In genomic region chr18:9885170-9886004, GRCh38 we compare ENCODE assay signal across 21 cellular contexts. TPM values are rescaled to one million over a fixed set of nuclear protein-coding genes. Genes with fewer than 3 reads are reported as not detected.
DNase-seq lines count a peak whose midpoint lies in the region; ATAC-seq, FAIRE-seq and TF ChIP-seq lines count a peak whose summit lies in the region.
"Had no signal": no experiment of that assay in that cellular context is flagged by ENCODE, and none has a peak within 500 bp of the region (broad histone marks: within the 10 kb centered on the region; RNA-seq: fewer than 3 reads in every experiment).

TXNDC2 (plus strand) TSS chr18:9885973; CDS start chr18:9886681, 708 bp downstream.

- TF ChIP-seq EP300 in HepG2 (IDR thresholded peaks at IDR 0.05; ENCODE audit: low read depth in 2 of 2, low read length in 2 of 2) (no peak), HepG2 (CRISPR knock-in tag; IDR thresholded peaks at IDR 0.05; ENCODE audit: borderline replicate concordance) (no peak)

- ATAC-seq in HepG2 = peak; percentile 38; the same call in 2 of the 3 replicates
- ATAC-seq in naive thymus-derived CD8-positive, alpha-beta T cell = no peak
- ATAC-seq in GM21515 (IDR thresholded peaks at IDR 0.05; ENCODE audit: unreplicated experiment) = no peak
- ATAC-seq in HG03469 (IDR thresholded peaks at IDR 0.05; ENCODE audit: unreplicated experiment) = no peak

- H4K20me1 ChIP-seq in HepG2 (ENCODE audit: insufficient read depth, low read length) = no peaks in the 10 kb centered on the region

- no peak within 1 kb of the TSS for H3K27ac ChIP-seq in HepG2 (ENCODE audit: extremely low read length, insufficient read depth, low read length)

- no peaks in the 10 kb centered on the region for H3K79me2 ChIP-seq in HepG2 (ENCODE audit: insufficient read depth, low read length)

- in situ Hi-C loops in HepG2 (cut with HindIII; ENCODE audit: extremely low pct_ligation_motif_present, low pct_unique_long_range_greater_than_20kb) = no loop called here

- CTCF ChIA-PET in HepG2 (lab: Yijun Ruan, JAX; ENCODE audit: low intra/inter-chr PET ratio, low total read pairs) = no interaction called here

- H3K27me3 ChIP-seq in bronchial epithelial cell (ENCODE audit: control insufficient read depth, insufficient read depth, low read length) (no peaks in the 10 kb centered on the region), HepG2 (ENCODE audit: control insufficient read depth in 1 of 2, insufficient read depth in 2 of 2, low read length in 2 of 2) (no peaks in the 10 kb centered on the region)

- no peaks in the 10 kb centered on the region for H3K4me1 Mint-ChIP-seq in naive thymus-derived CD8-positive, alpha-beta T cell
- H3K4me1 Mint-ChIP-seq: IgD-negative memory B cell had no signal

- 0 out of 2 replicates have a peak, but pooled peaks cover 9% of the 10 kb centered on the region for H3K4me1 ChIP-seq in HepG2 (ENCODE audit: insufficient read depth, low read length)

- DNase-seq in GM03348 (ENCODE audit: low spot score) = peak; percentile 20
- peak; percentile 90 for DNase-seq in OCI-M1 (lab: John Stamatoyannopoulos, UW)
- DNase-seq in bronchial epithelial cell (ENCODE audit: low read depth) = no peak
- no peak for DNase-seq in HepG2 (ENCODE audit: low spot score)
- no peak for DNase-seq in naive thymus-derived CD8-positive, alpha-beta T cell
- DNase-seq in activated effector memory CD4-positive, alpha-beta T cell treated with Interleukin-2 at 50 U/mL for 16 hours = no peak
- DNase-seq: ACHN; AML-193; COR-L47; DMS153; EL; HFFc6; NCI-H187; NCI-H69; NK-92 treated with Interleukin-12 subunit alpha and Interleukin-12 subunit beta, amount 100 ng/mL, for 24 hours; RPMI8226 had no signal

- TF ChIP-seq POLR2A in HepG2 (IDR thresholded peaks at IDR 0.05; ENCODE audit: insufficient read depth in 1 of 2, low read depth in 2 of 2, low read length in 2 of 2) = no peak

- no peak within 1 kb of the TSS for H3K27ac Mint-ChIP-seq in naive thymus-derived CD8-positive, alpha-beta T cell
- H3K27ac Mint-ChIP-seq: HFFc6 had no signal

- no peak within 1 kb of the TSS for H3K4me2 ChIP-seq in HepG2 (ENCODE audit: low read depth, low read length)

- POLR2A ChIA-PET in HepG2 (lab: Yijun Ruan, JAX) = interaction anchor here (1.4 kb wide), 1 partner anchor 15 kb away, joined by 5 read pairs; no protein-coding TSS in a partner anchor
- POLR2A ChIA-PET in naive thymus-derived CD8-positive, alpha-beta T cell (lab: Charles Lee) = no interaction called here

- H3K36me3 Mint-ChIP-seq in naive thymus-derived CD8-positive, alpha-beta T cell = no peaks in the 10 kb centered on the region
- H3K36me3 Mint-ChIP-seq: CD14-positive monocyte, IgD-negative memory B cell had no signal

- BruUV-seq in HepG2 (replicated peaks; lab: Mats Ljungman, UMichigan) = no TSS peak

- H3K4me3 ChIP-seq in bronchial epithelial cell (ENCODE audit: low read depth, low read length) = no peak within 1 kb of the TSS
- H3K4me3 ChIP-seq in HepG2 (replicated peaks in 1 of 3; ENCODE audit: insufficient read depth in 1 of 3, low read depth in 2 of 3, low read length in 3 of 3) = no peak within 1 kb of the TSS

- no peaks in the 10 kb centered on the region for H3K9me3 Mint-ChIP-seq in naive thymus-derived CD8-positive, alpha-beta T cell
- H3K9me3 Mint-ChIP-seq: HFFc6, IgD-negative memory B cell had no signal

- FAIRE-seq in bronchial epithelial cell (lab: Jason Lieb, UNC) (peak; percentile 7), HepG2 (lab: Jason Lieb, UNC) (no peak)
- FAIRE-seq: H54 had no signal

- no peak for TF ChIP-seq RAD21 in HepG2 (CRISPR knock-in tag; IDR thresholded peaks at IDR 0.05)

- 49% methylated on average over 8 of the region's 8 CpGs for WGBS in HepG2 (ENCODE audit: low lambda C conversion rate)

- H3K36me3 ChIP-seq in bronchial epithelial cell (ENCODE audit: control insufficient read depth, insufficient read depth, low read length) (no peaks in the 10 kb centered on the region), HepG2 (replicated peaks in 1 of 2; ENCODE audit: control insufficient read depth in 1 of 2, insufficient read depth in 2 of 2, low read length in 2 of 2) (no peaks in the 10 kb centered on the region)

- TF ChIP-seq CTCF in bronchial epithelial cell (IDR thresholded peaks at IDR 0.05; ENCODE audit: insufficient read depth, low read length, severe bottlenecking) (no peak), HepG2 (CRISPR knock-in tag; IDR thresholded peaks at IDR 0.05) (no peak)

- no peaks in the 10 kb centered on the region for H3K9me3 ChIP-seq in HepG2 (ENCODE audit: low read length)

- no peaks in the 10 kb centered on the region for H3K27me3 Mint-ChIP-seq in naive thymus-derived CD8-positive, alpha-beta T cell

- intact Hi-C loops in HepG2 (cut with micrococcal nuclease; ENCODE audit: unreplicated experiment) = no loop called here

- no peak within 1 kb of the TSS for H2AFZ ChIP-seq in HepG2 (ENCODE audit: low read length)

- no peak within 1 kb of the TSS for H3K9ac ChIP-seq in HepG2 (ENCODE audit: insufficient read depth, low read depth, low read length)

- no peak within 1 kb of the TSS for H3K4me3 Mint-ChIP-seq in naive thymus-derived CD8-positive, alpha-beta T cell
- H3K4me3 Mint-ChIP-seq: CD14-positive monocyte, HFFc6, IgD-negative memory B cell had no signal

TF ChIP-seq in HepG2, 621 proteins besides CTCF, POLR2A, EP300 and RAD21 (continues in another document):
- TF ChIP-seq IRX3 (CRISPR knock-in tag; IDR thresholded peaks at IDR 0.05; ENCODE audit: borderline replicate concordance, low read depth) = no peak
- TF ChIP-seq ZNF281 (CRISPR knock-in tag; IDR thresholded peaks at IDR 0.05; ENCODE audit: borderline replicate concordance) = no peak
- no peak for TF ChIP-seq ZFAT (CRISPR knock-in tag; conservative IDR thresholded peaks at IDR 0.05)
- TF ChIP-seq MIER2 (CRISPR knock-in tag; IDR thresholded peaks at IDR 0.05) = no peak
- no peak for TF ChIP-seq ZNF773 (CRISPR knock-in tag; IDR thresholded peaks at IDR 0.05; ENCODE audit: borderline replicate concordance)
- no peak for TF ChIP-seq SETDB1 (CRISPR knock-in tag; IDR thresholded peaks at IDR 0.05; ENCODE audit: borderline replicate concordance)
- no peak for TF ChIP-seq TAF1 (CRISPR knock-in tag; IDR thresholded peaks at IDR 0.05)

RNA-seq across cellular contexts. Expression of gene TXNDC2, which starts in this region (rescaled TPM):
- total RNA-seq in bronchial epithelial cell (under 0.01 TPM in 1 of 2 replicates, not detected in the other), HepG2 (2016; rRNA removed; fragmentation: Illumina TruSeq; extraction: Trizol) (not detected in 2 replicates)
- total RNA-seq in HepG2 (2016; cell fraction: cytosol; rRNA removed; fragmentation: Illumina TruSeq; extraction: Trizol; ENCODE audit: low read depth) = not detected in 2 replicates
- not detected in 2 replicates for total RNA-seq in HepG2 (2016; cell fraction: insoluble cytoplasmic fraction; rRNA removed; fragmentation: Illumina TruSeq; extraction: Trizol)
- not detected in 2 replicates for total RNA-seq in HepG2 (2016; cell fraction: membrane; rRNA removed; fragmentation: Illumina TruSeq; extraction: Trizol)
- total RNA-seq in HepG2 (2016; cell fraction: nucleus; rRNA removed; fragmentation: Illumina TruSeq; extraction: Trizol) = not detected in 2 replicates
- polyA plus RNA-seq in HepG2 (2011; rRNA removed) = not detected in 2 replicates
- polyA plus RNA-seq in HepG2 (2011; cell fraction: cytosol; rRNA removed) = not detected in 2 replicates
- 0.09 TPM in 1 of 2 replicates, not detected in the other for polyA plus RNA-seq in HepG2 (2011; cell fraction: nucleus; rRNA removed)
- 0.08 TPM in 1 of 2 replicates, not detected in the other for polyA plus RNA-seq in HepG2 (2012)
- polyA plus RNA-seq in HepG2 (2016; cell fraction: cytosol; fragmentation: Illumina TruSeq; extraction: Trizol; ENCODE audit: low read depth) = 0.06 TPM in 1 of 2 replicates, not detected in the other
- polyA plus RNA-seq in HepG2 (2016; cell fraction: insoluble cytoplasmic fraction; fragmentation: Illumina TruSeq; extraction: Trizol; ENCODE audit: low read depth) = not detected in 2 replicates
- not detected in 2 replicates for polyA plus RNA-seq in HepG2 (2016; cell fraction: membrane; fragmentation: Illumina TruSeq; extraction: Trizol; ENCODE audit: low read depth)
- polyA plus RNA-seq in HepG2 (2016; cell fraction: nucleus; fragmentation: Illumina TruSeq; extraction: Trizol; ENCODE audit: insufficient read depth, low read depth) = not detected in 2 replicates
- polyA minus RNA-seq in HepG2 (2011; rRNA and poly(A)+ RNA removed; ENCODE audit: low replicate concordance) = 0.35 TPM in 1 of 2 replicates, not detected in the other
- not detected in 2 replicates for polyA minus RNA-seq in HepG2 (2011; cell fraction: cytosol; rRNA and poly(A)+ RNA removed)
- not detected in 2 replicates for polyA minus RNA-seq in HepG2 (2011; cell fraction: nucleus; rRNA and poly(A)+ RNA removed)
- not detected for total RNA-seq in naive thymus-derived CD8-positive, alpha-beta T cell
- not detected for polyA plus RNA-seq in naive thymus-derived CD8-positive, alpha-beta T cell
- polyA plus RNA-seq: IgD-negative memory B cell had no signal

Comparison
In these comparisons a context has a peak if more than half of its experiments do, and no peak if none do; other contexts are left out.
1. Peak in ATAC-seq in HepG2; RNA of the gene not detected or under 1 TPM.
2. DNase-seq: peak in GM03348 (single experiment) and OCI-M1 (single experiment); none in bronchial epithelial cell (single experiment), HepG2 (single experiment), naive thymus-derived CD8-positive, alpha-beta T cell (0 of 10) and activated effector memory CD4-positive, alpha-beta T cell treated with Interleukin-2 at 50 U/mL for 16 hours (single experiment).